In genomic region chr10:27020243-27020642, GRCh38 we compare ENCODE assay signal across 16 cellular contexts.
DNase-seq lines count a peak whose midpoint lies in the region; ATAC-seq and TF ChIP-seq lines count a peak whose summit lies in the region.
"Had no signal": no experiment of that assay in that cellular context is flagged by ENCODE, and none has a peak within 500 bp of the region (broad histone marks: within the 10 kb centered on the region; RNA-seq: fewer than 3 reads in every experiment).

No MANE protein-coding gene starts in this region.

- peaks cover 6% of the 10 kb centered on the region for H3F3A ChIP-seq in neural progenitor cell (ENCODE audit: low read depth)

- no peak overlapping the region for H2AFZ ChIP-seq in neural progenitor cell (replicated peaks)
- H2AFZ ChIP-seq: GM23248 had no signal

- peaks cover 11% of the 10 kb centered on the region for H3K4me1 ChIP-seq in neural progenitor cell
- H3K4me1 ChIP-seq: A549 had no signal

- H3K9me3 Mint-ChIP-seq in WTC11: no peaks in the 10 kb centered on the region
- H3K9me3 Mint-ChIP-seq in neural progenitor cell: no peaks in the 10 kb centered on the region
- H3K9me3 Mint-ChIP-seq: CD4-positive, alpha-beta T cell had no signal

- H3K9ac ChIP-seq in neural progenitor cell: no peak overlapping the region
- H3K9ac ChIP-seq: GM23248 had no signal

- H3K36me3 ChIP-seq in neural progenitor cell (no peaks in the 10 kb centered on the region), MG63 (peaks cover 12% of the 10 kb centered on the region)

- H3K4me1 Mint-ChIP-seq in WTC11 (peaks cover 19% of the 10 kb centered on the region), neural progenitor cell (no peaks in the 10 kb centered on the region)

- H3K4me3 ChIP-seq in neural progenitor cell: no peak overlapping the region
- no peak overlapping the region for H3K4me3 ChIP-seq in MG63
- H3K4me3 ChIP-seq: A549, GM23248 had no signal

- CTCF ChIA-PET in WTC11 (lab: Charles Lee): no interaction called here

- DNase-seq in A172 (ENCODE audit: low spot score) (peak; percentile 2), COLO829 (ENCODE audit: low spot score) (peak; percentile 18), WTC11 (ENCODE audit: low spot score) (no peak), left ventricle myocardium superior (no peak), neural progenitor cell (ENCODE audit: low spot score) (no peak), MG63 (no peak)
- DNase-seq: AML-193; CD4-positive, alpha-beta T cell; DMS153; DMS79; GF-D8; GM23248; HCEC 1CT had no signal

- H3K9me3 ChIP-seq in neural progenitor cell (ENCODE audit: low read depth): no peaks in the 10 kb centered on the region
- H3K9me3 ChIP-seq in MG63: no peaks in the 10 kb centered on the region
- H3K9me3 ChIP-seq: A549 had no signal

- H3K27me3 ChIP-seq in neural progenitor cell: no peaks in the 10 kb centered on the region
- no peaks in the 10 kb centered on the region for H3K27me3 ChIP-seq in MG63

- H3K27ac Mint-ChIP-seq in WTC11 (peak overlapping the region; percentile 7; the same call in 1 of the 2 replicates), neural progenitor cell (no peak overlapping the region)
- H3K27ac Mint-ChIP-seq: CD4-positive, alpha-beta T cell had no signal

- ATAC-seq in WTC11 (no peak; the same call in 1 of the 2 replicates), left ventricle myocardium superior (peak; percentile 93), GM21526 (IDR thresholded peaks at IDR 0.05; ENCODE audit: low FRiP score, unreplicated experiment) (no peak)
- ATAC-seq: A549 had no signal

- H3K36me3 Mint-ChIP-seq in WTC11: peaks cover 10% of the 10 kb centered on the region
- H3K36me3 Mint-ChIP-seq in neural progenitor cell: peaks cover 8% of the 10 kb centered on the region

- H3K27me3 Mint-ChIP-seq in WTC11 (ENCODE audit: low read depth): no peaks in the 10 kb centered on the region
- no peaks in the 10 kb centered on the region for H3K27me3 Mint-ChIP-seq in neural progenitor cell (ENCODE audit: insufficient read depth, low read depth)
- H3K27me3 Mint-ChIP-seq: CD4-positive, alpha-beta T cell had no signal

- H3K27ac ChIP-seq in neural progenitor cell: no peak overlapping the region
- H3K27ac ChIP-seq: A549, C4-2B, GM23248 had no signal

- TF ChIP-seq CTCF in WTC11 (IDR thresholded peaks at IDR 0.05) (no peak), neural progenitor cell (IDR thresholded peaks at IDR 0.05) (no peak)

- POLR2A ChIA-PET in WTC11 (lab: Charles Lee): no interaction called here

- H3K79me2 ChIP-seq in neural progenitor cell (ENCODE audit: low read depth): no peaks in the 10 kb centered on the region

- H4K20me1 ChIP-seq in neural progenitor cell (ENCODE audit: low read depth): no peaks in the 10 kb centered on the region

- H3K4me3 Mint-ChIP-seq in WTC11 (no peak overlapping the region), neural progenitor cell (no peak overlapping the region)
- H3K4me3 Mint-ChIP-seq: CD4-positive, alpha-beta T cell had no signal

- intact Hi-C loops in left ventricle myocardium superior (cut with micrococcal nuclease): no loop called here

- no peak overlapping the region for H3K4me2 ChIP-seq in neural progenitor cell
- H3K4me2 ChIP-seq: A549 had no signal

TF ChIP-seq in WTC11, 78 proteins besides CTCF, POLR2A, EP300 and RAD21:
- no peak for TF ChIP-seq NR2C2 (CRISPR knock-in tag; IDR thresholded peaks at IDR 0.05)
- no peak for TF ChIP-seq ZNF416 (CRISPR knock-in tag; IDR thresholded peaks at IDR 0.05)
- no peak for TF ChIP-seq CDX4 (CRISPR knock-in tag; IDR thresholded peaks at IDR 0.05; ENCODE audit: borderline replicate concordance)
- no peak for TF ChIP-seq RORB (CRISPR knock-in tag; IDR thresholded peaks at IDR 0.05)
- TF ChIP-seq GABPB1 (CRISPR knock-in tag; IDR thresholded peaks at IDR 0.05): no peak
- TF ChIP-seq ETV6 (CRISPR knock-in tag; IDR thresholded peaks at IDR 0.05): no peak

Comparison
In these comparisons a context has a peak if more than half of its experiments do, and no peak if none do; other contexts are left out.
1. DNase-seq: peak in A172 (single experiment) and COLO829 (single experiment); none in WTC11 (single experiment), left ventricle myocardium superior (single experiment), neural progenitor cell (single experiment) and MG63 (single experiment).